Comparison of ENCODE assay signal across 17 cellular contexts in the genomic region with DNA sequence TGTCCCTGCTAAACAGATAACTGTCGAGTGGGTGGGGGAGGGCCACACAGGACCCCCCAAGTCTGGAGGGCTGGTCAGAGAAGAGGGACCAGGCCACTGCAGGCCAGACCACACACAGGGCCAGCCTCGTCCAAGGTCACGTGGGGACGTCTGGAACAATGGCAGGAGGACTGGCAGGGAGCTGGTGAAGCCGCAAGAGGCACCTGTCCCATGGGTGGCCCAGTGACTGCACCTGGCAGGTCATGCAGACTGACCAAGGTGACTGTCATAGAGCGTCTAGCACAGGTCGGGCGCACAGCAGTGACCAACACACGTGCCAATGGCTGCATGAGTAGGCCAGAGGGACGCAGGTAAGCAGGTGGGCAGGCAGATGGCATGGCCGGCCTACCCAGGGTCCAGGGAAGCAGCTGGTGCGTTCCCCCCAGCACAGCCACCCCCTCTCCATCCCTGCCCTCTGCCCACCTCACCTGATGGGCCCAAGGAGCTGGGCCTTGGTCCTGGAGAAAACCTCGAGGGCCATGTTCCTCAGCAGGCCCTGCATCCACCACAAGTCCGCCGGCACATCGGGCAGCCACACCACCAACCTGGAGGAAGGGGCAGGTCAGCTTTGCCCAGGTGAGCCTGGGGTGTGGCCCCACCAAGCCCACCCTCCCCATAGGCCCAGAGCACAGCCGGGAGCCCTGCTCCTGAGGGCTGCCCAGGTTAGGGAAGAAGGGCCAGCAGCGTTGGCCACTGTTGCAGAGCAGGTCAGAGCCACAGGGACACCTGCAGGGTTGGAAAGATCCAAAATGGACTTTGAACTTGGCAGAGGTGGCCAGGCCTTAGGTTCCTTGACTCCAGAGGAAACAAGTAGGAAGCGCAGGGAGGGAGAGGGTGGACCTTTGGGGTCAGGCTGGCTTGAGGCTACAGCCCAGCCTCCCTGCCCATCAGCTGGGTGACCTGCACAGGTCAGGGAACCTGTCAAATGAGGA. TPM values are rescaled to one million over a fixed set of nuclear protein-coding genes. Genes with fewer than 3 reads are reported as not detected.
DNase-seq lines count a peak whose midpoint lies in the region; ATAC-seq and TF ChIP-seq lines count a peak whose summit lies in the region.
"Had no signal": no experiment of that assay in that cellular context is flagged by ENCODE, and none has a peak within 500 bp of the region (broad histone marks: within the 10 kb centered on the region; RNA-seq: fewer than 3 reads in every experiment).

No MANE protein-coding gene starts in this region.

- H3K4me3 Mint-ChIP-seq in endodermal cell, result no peak overlapping the region

- H3K36me3 Mint-ChIP-seq in endodermal cell (ENCODE audit: low read depth), result no peaks in the 10 kb centered on the region

- TF ChIP-seq CTCF in heart right ventricle (IDR thresholded peaks at IDR 0.05) (no peak), endodermal cell (conservative IDR thresholded peaks at IDR 0.05) (no peak), osteoblast (IDR thresholded peaks at IDR 0.05; ENCODE audit: extremely low read depth, low read depth, low read length) (no peak)

- no peaks in the 10 kb centered on the region for H3K9me3 Mint-ChIP-seq in endodermal cell

- H3K4me1 Mint-ChIP-seq in endodermal cell, result peaks cover 1% of the 10 kb centered on the region

- H3K36me3 ChIP-seq in heart right ventricle (no peaks in the 10 kb centered on the region), endodermal cell (ENCODE audit: control insufficient read depth, insufficient read depth, low read length) (no peaks in the 10 kb centered on the region), osteoblast (ENCODE audit: insufficient read depth, low read length) (no peaks in the 10 kb centered on the region), aorta (ENCODE audit: control insufficient read depth in 1 of 2, insufficient read depth in 2 of 2, low read length in 1 of 2) (no peaks in the 10 kb centered on the region)

- intact Hi-C loops in cardiac septum (cut with DNase I) (loop anchor here (10.0 kb wide), 1 partner anchor 497 kb away; no protein-coding TSS in a partner anchor), heart right ventricle (cut with DNase I) (loop anchor here in 2 of 10 donors (10.0 kb wide), 2 partner anchors 487 to 497 kb away; no protein-coding TSS in a partner anchor), aorta (cut with DNase I) (no loop called here)

- H3K27me3 ChIP-seq in heart right ventricle (peaks cover 6 to 50% (median 21%) of the 10 kb centered on the region in 7 donors), endodermal cell (ENCODE audit: control insufficient read depth, insufficient read depth, low read length, poor library complexity, severe bottlenecking) (no peaks in the 10 kb centered on the region), osteoblast (ENCODE audit: insufficient read depth, low read length) (peaks cover 8% of the 10 kb centered on the region), aorta (ENCODE audit: control insufficient read depth in 1 of 2, insufficient read depth in 2 of 2, low read length in 1 of 2) (no peaks in the 10 kb centered on the region)

- H4K20me1 ChIP-seq in osteoblast (ENCODE audit: insufficient read depth, low read length), result no peaks in the 10 kb centered on the region

- no peak overlapping the region for H3K9ac ChIP-seq in endodermal cell (ENCODE audit: extremely low read depth, low read length, poor library complexity, severe bottlenecking)
- H3K9ac ChIP-seq: GM23248 had no signal

- H3K27me3 Mint-ChIP-seq in endodermal cell (ENCODE audit: insufficient read depth), result no peaks in the 10 kb centered on the region

- ATAC-seq in heart right ventricle (no peak), aorta (ENCODE audit: low FRiP score) (no peak)
- ATAC-seq: A549, K562 had no signal

- WGBS in heart right ventricle, 2 donors, result 80 to 84% methylated on average over 18 to 19 of the region's 19 CpGs
- 87 to 92% methylated on average over 9 to 19 of the region's 19 CpGs for WGBS in endodermal cell (ENCODE audit: insufficient coverage in 1 of 2, insufficient read length in 1 of 2), 2 experiments
- WGBS in aorta, 2 donors, result 84% methylated on average over 19 of the region's 19 CpGs

- DNase-seq in cardiac septum (ENCODE audit: low spot score) (peak; percentile 41), heart right ventricle (no peak), endodermal cell (peak; percentile 42), osteoblast (ENCODE audit: insufficient read length, low spot score, missing footprints) (peak; percentile 64), aorta (peak; percentile 46 to 58), OCI-M2 (lab: John Stamatoyannopoulos, UW; ENCODE audit: unreplicated experiment) (no peak), NCI-H1092 treated with DMSO at 0.1 percent for 48 hours (lab: John Stamatoyannopoulos, UW) (no peak), substantia nigra (lab: John Stamatoyannopoulos, UW) (no peak)
- DNase-seq: C1 segment of cervical spinal cord, GDM1, GM23248, NCI-H1436, NCI-H2029, NCI-H510A, NCI-H774 had no signal

- no peak overlapping the region for H2AFZ ChIP-seq in osteoblast (ENCODE audit: low read length)
- H2AFZ ChIP-seq: GM23248 had no signal

- H3K27ac ChIP-seq in heart right ventricle (no peak overlapping the region), endodermal cell (ENCODE audit: low read depth, low read length) (no peak overlapping the region), osteoblast (ENCODE audit: low read depth, low read length) (no peak overlapping the region), aorta (ENCODE audit: low read depth in 1 of 2, low read length in 2 of 2) (no peak overlapping the region), substantia nigra (ENCODE audit: low read depth, low read length, poor library complexity, severe bottlenecking) (no peak overlapping the region)
- H3K27ac ChIP-seq: A549, GM23248 had no signal

- H3K4me1 ChIP-seq in heart right ventricle (no peaks in the 10 kb centered on the region), endodermal cell (ENCODE audit: control insufficient read depth, insufficient read depth, low read length) (peaks cover 3% of the 10 kb centered on the region), osteoblast (ENCODE audit: insufficient read depth, low read length) (no peaks in the 10 kb centered on the region), aorta (ENCODE audit: control insufficient read depth in 1 of 2, insufficient read depth in 2 of 2, low read length in 2 of 2) (no peaks in the 10 kb centered on the region)
- H3K4me1 ChIP-seq: A549 had no signal

- H3K4me3 ChIP-seq in heart right ventricle (no peak overlapping the region), endodermal cell (ENCODE audit: low read length) (no peak overlapping the region), osteoblast (ENCODE audit: insufficient read depth, low read length) (no peak overlapping the region), aorta (ENCODE audit: low read length in 2 of 2) (no peak overlapping the region)
- H3K4me3 ChIP-seq: A549, GM23248, K562 had no signal

- no peak overlapping the region for H3K27ac Mint-ChIP-seq in endodermal cell

- H3K79me2 ChIP-seq in osteoblast (ENCODE audit: insufficient read depth, low read length), result no peaks in the 10 kb centered on the region

- H3K4me2 ChIP-seq in osteoblast (ENCODE audit: insufficient read depth, low read length), result no peak overlapping the region
- H3K4me2 ChIP-seq: A549 had no signal

- no peaks in the 10 kb centered on the region for H3K9me3 ChIP-seq in heart right ventricle
- no peaks in the 10 kb centered on the region for H3K9me3 ChIP-seq in endodermal cell (ENCODE audit: control insufficient read depth, low read length)
- H3K9me3 ChIP-seq in osteoblast (ENCODE audit: low read depth, low read length), result no peaks in the 10 kb centered on the region
- no peaks in the 10 kb centered on the region for H3K9me3 ChIP-seq in aorta (ENCODE audit: control insufficient read depth, low read length)
- H3K9me3 ChIP-seq: A549 had no signal

RNA-seq across cellular contexts. Expression of a gene that starts 10.4 kb away (rescaled TPM):
- total RNA-seq in cardiac septum (not detected), heart right ventricle (not detected), endodermal cell (under 1 TPM; 0.68 to 0.73 TPM), osteoblast (not detected in 2 replicates), aorta (not detected)
- polyA plus RNA-seq in heart right ventricle (not detected), aorta (under 1 TPM in 1 of 2 donors, not detected in 1; 0.50 TPM)
- polyA plus RNA-seq in endodermal cell (2013, experiment 1 of 2), result 0.11 TPM
- not detected for polyA plus RNA-seq in endodermal cell (2013, experiment 2 of 2)
- total RNA-seq: GM23248, K562 had no signal
- polyA plus RNA-seq: A549, GM23248, K562 had no signal

RNA-seq across cellular contexts. Expression of a gene that starts 19.1 kb away (rescaled TPM):
- 0.13 TPM for total RNA-seq in cardiac septum
- 1 to 10 TPM in 1 of 10 donors, under 1 TPM in 7, not detected in 2; 0.19 to 1.2 (median 0.32) TPM for total RNA-seq in heart right ventricle
- under 1 TPM; 0.25 to 0.29 TPM for polyA plus RNA-seq in heart right ventricle
- total RNA-seq in endodermal cell, result 10 to 100 TPM; 11.4 to 12.7 TPM
- polyA plus RNA-seq in endodermal cell (2013, experiment 1 of 2), result 15.4 TPM
- 13.5 TPM for polyA plus RNA-seq in endodermal cell (2013, experiment 2 of 2)
- under 0.01 TPM in 1 of 2 replicates, not detected in the other for total RNA-seq in osteoblast
- not detected for total RNA-seq in aorta
- 1 to 10 TPM in 1 of 2 donors, not detected in 1; 2.6 TPM for polyA plus RNA-seq in aorta
- total RNA-seq: GM23248 had no signal
- polyA plus RNA-seq: A549, GM23248 had no signal

RNA-seq across cellular contexts. Expression of a gene that starts 42.2 kb away (rescaled TPM):
- total RNA-seq in cardiac septum, result 0.32 TPM
- under 1 TPM in 5 of 10 donors, not detected in 5; 0.08 to 0.95 (median 0.27) TPM for total RNA-seq in heart right ventricle
- under 1 TPM; 0.09 to 0.29 TPM for polyA plus RNA-seq in heart right ventricle
- total RNA-seq in endodermal cell, result 10 to 100 TPM; 48.1 to 52.6 TPM
- 30.0 TPM for polyA plus RNA-seq in endodermal cell (2013, experiment 1 of 2)
- 34.4 TPM for polyA plus RNA-seq in endodermal cell (2013, experiment 2 of 2)
- total RNA-seq in osteoblast, result 8.3 and 14.1 TPM in 2 replicates
- total RNA-seq in aorta, result 1 to 10 TPM in 1 of 2 donors, not detected in 1; 1.3 TPM
- polyA plus RNA-seq in aorta, result not detected

Comparison
In these comparisons a context has a peak if more than half of its experiments do, and no peak if none do; other contexts are left out.
1. DNase-seq: peak in cardiac septum (single experiment), endodermal cell (single experiment), osteoblast (single experiment) and aorta (2 of 2); none in heart right ventricle (0 of 2), OCI-M2 (single experiment), NCI-H1092 treated with DMSO at 0.1 percent for 48 hours (single experiment) and substantia nigra (0 of 49).
2. RNA of a gene that starts 19.1 kb away (total RNA-seq): 11.4 to 12.7 TPM in endodermal cell; 0.19 to 1.2 TPM in heart right ventricle, 0.13 TPM in cardiac septum (single experiment), under 0.01 TPM in osteoblast and not detected in aorta; every median in the first group is over 4 times any median in the second.